In the genomic region with DNA sequence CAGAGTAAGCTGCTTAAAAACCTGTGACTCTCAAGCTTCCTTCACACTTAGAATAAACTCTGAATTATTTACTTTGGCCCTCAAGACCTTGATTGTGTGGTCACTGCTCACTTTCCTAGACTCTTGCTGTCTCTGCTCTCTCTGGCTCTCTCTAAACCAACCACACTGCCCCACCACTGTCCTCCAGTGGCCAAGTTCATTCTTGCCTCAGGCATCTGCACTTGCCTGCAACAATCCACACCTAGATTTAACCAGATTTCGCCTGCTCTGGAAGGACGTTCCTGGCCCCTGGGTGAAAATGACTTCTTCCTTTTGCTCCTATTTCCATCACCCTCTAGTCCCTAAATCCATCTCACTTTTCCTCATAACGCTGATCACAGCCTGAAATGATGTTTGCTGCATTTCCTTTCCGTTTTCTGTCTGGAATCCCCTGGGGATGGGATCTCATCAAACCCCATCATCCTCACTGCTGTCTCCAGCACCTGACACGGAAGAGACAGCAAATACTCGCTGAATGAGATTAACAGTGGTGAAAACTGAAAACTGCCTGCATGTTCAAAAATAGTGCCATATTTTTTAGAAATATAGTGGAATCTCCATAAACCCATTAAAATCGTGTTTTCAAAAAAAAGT, we compare ENCODE assay signal across 12 cellular contexts.
A peak's percentile ranks its signal among the peaks of the same experiment; 100 is the strongest.
DNase-seq lines count a peak whose midpoint lies in the region; ATAC-seq, FAIRE-seq and TF ChIP-seq lines count a peak whose summit lies in the region.
"Had no signal": no experiment of that assay in that cellular context is flagged by ENCODE, and none has a peak within 500 bp of the region (broad histone marks: within the 10 kb centered on the region; RNA-seq: fewer than 3 reads in every experiment).

No MANE protein-coding gene starts in this region.

- CTCF ChIA-PET in activated CD4-positive, alpha-beta T cell treated with anti-CD3 and anti-CD28 coated beads for 36 hours (lab: Charles Lee): no interaction called here

- no peak overlapping the region for H3K27ac Mint-ChIP-seq in activated CD4-positive, alpha-beta T cell treated with anti-CD3 and anti-CD28 coated beads for 36 hours
- H3K27ac Mint-ChIP-seq: effector memory CD8-positive, alpha-beta T cell had no signal

- no peak overlapping the region for H3K27ac ChIP-seq in ACC112 (ENCODE audit: low read depth, low read length)

- no peak overlapping the region for H3K4me3 ChIP-seq in ACC112 (ENCODE audit: low read depth, low read length)

- H3K9me3 Mint-ChIP-seq in activated CD4-positive, alpha-beta T cell treated with anti-CD3 and anti-CD28 coated beads for 36 hours (ENCODE audit: low read depth): no peaks in the 10 kb centered on the region

- peaks cover 8% of the 10 kb centered on the region for H3K27me3 Mint-ChIP-seq in activated CD4-positive, alpha-beta T cell treated with anti-CD3 and anti-CD28 coated beads for 36 hours

- no peaks in the 10 kb centered on the region for H3K36me3 Mint-ChIP-seq in activated CD4-positive, alpha-beta T cell treated with anti-CD3 and anti-CD28 coated beads for 36 hours (ENCODE audit: low read depth)

- no peak overlapping the region for H3K4me3 Mint-ChIP-seq in activated CD4-positive, alpha-beta T cell treated with anti-CD3 and anti-CD28 coated beads for 36 hours
- H3K4me3 Mint-ChIP-seq: effector memory CD8-positive, alpha-beta T cell had no signal

- no peaks in the 10 kb centered on the region for H3K27me3 ChIP-seq in ACC112 (ENCODE audit: insufficient read depth, low read length)

- H3K36me3 ChIP-seq in ACC112 (ENCODE audit: insufficient read depth, low read length): no peaks in the 10 kb centered on the region

- intact Hi-C loops in left colon (cut with DNase I, micrococcal nuclease): no loop called here
- intact Hi-C loops in activated CD4-positive, alpha-beta T cell treated with anti-CD3 and anti-CD28 coated beads for 36 hours (cut with DNase I, micrococcal nuclease): no loop called here

- no peaks in the 10 kb centered on the region for H3K4me1 ChIP-seq in ACC112 (ENCODE audit: control insufficient read depth, insufficient read depth, low read length, unreplicated experiment)

- POLR2A ChIA-PET in activated CD4-positive, alpha-beta T cell treated with anti-CD3 and anti-CD28 coated beads for 36 hours (lab: Charles Lee): no interaction called here

- peak overlapping the region; percentile 38 for H2AFZ ChIP-seq in ACC112 (ENCODE audit: low read length, unreplicated experiment)

- H3K4me1 Mint-ChIP-seq in activated CD4-positive, alpha-beta T cell treated with anti-CD3 and anti-CD28 coated beads for 36 hours: no peaks in the 10 kb centered on the region

- no peak for TF ChIP-seq POLR2A in H54 (IDR thresholded peaks at IDR 0.05; ENCODE audit: low read depth, low read length)

- DNase-seq in H54 (ENCODE audit: insufficient read length, low spot score) (peak; percentile 25), cerebellar cortex (ENCODE audit: low spot score) (peak; percentile 4), iPS-NIHi11 (ENCODE audit: low spot score) (peak; percentile 63), left colon (no peak), medulla oblongata (ENCODE audit: extremely low spot score) (no peak)
- DNase-seq in activated CD4-positive, alpha-beta T cell treated with anti-CD3 and anti-CD28 coated beads for 36 hours: no peak
- DNase-seq: activated T-cell treated with anti-CD3 and anti-CD28 coated beads for 4 hours; effector memory CD8-positive, alpha-beta T cell; NCI-H446 treated with DMSO at 0.1 percent for 48 hours; SIG-M5 had no signal

- no peak for FAIRE-seq in H54 (lab: Jason Lieb, UNC)

- no peak for ATAC-seq in left colon
- ATAC-seq in GM18907 (IDR thresholded peaks at IDR 0.05; ENCODE audit: unreplicated experiment): no peak
- ATAC-seq in activated CD4-positive, alpha-beta T cell treated with anti-CD3 and anti-CD28 coated beads for 36 hours: no peak
- ATAC-seq: effector memory CD8-positive, alpha-beta T cell had no signal

- no peaks in the 10 kb centered on the region for H3K79me2 ChIP-seq in ACC112 (ENCODE audit: control insufficient read depth, insufficient read depth, low read length, unreplicated experiment)

Comparison
In these comparisons a context has a peak if more than half of its experiments do, and no peak if none do; other contexts are left out.
1. DNase-seq: peak in H54 (single experiment), cerebellar cortex (single experiment) and iPS-NIHi11 (single experiment); none in left colon (0 of 2), medulla oblongata (single experiment) and activated CD4-positive, alpha-beta T cell treated with anti-CD3 and anti-CD28 coated beads for 36 hours (single experiment).